Comparison of ENCODE assay signal across 8 cellular contexts in the genomic region with DNA sequence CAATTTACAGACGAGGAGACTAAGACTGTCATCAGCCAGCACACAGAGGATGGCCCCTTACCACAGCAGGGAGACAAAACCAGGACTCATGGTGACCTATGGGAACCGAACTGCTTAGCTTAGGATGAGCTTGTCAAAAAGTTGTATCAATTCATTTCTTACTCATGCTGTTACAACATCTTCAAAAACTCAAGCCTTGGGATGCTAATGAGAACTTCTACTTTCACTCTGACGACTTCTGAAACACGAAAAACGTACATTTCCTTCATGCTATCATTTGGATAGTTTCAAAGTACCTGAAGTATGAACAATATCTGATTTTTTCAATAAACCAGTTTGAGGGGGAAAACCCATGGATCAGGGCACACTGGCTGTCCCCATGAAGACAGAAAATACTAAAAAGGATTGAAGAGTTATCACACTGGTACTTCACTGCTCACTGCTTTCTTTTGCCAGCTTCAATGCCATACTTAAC. TPM values are rescaled to one million over a fixed set of nuclear protein-coding genes. Genes with fewer than 3 reads are reported as not detected.
A peak's percentile ranks its signal among the peaks of the same experiment; 100 is the strongest.
DNase-seq lines count a peak whose midpoint lies in the region; ATAC-seq, FAIRE-seq and TF ChIP-seq lines count a peak whose summit lies in the region.

No MANE protein-coding gene starts in this region.

- no peaks in the 10 kb centered on the region for H3K27me3 Mint-ChIP-seq in activated naive CD8-positive, alpha-beta T cell treated with anti-CD3 and anti-CD28 coated beads, Interleukin-2, amount 50 U/mL, for 24 hours

- H3K4me3 Mint-ChIP-seq in activated naive CD8-positive, alpha-beta T cell treated with anti-CD3 and anti-CD28 coated beads, Interleukin-2, amount 50 U/mL, for 24 hours, result peak overlapping the region; percentile 73

- DNase-seq in GM18507 (ENCODE audit: extremely low spot score, insufficient read length, low read depth) (peak; percentile 39), putamen (ENCODE audit: low spot score) (no peak), prostate gland (ENCODE audit: low spot score) (no peak), AG08396 (ENCODE audit: low spot score) (no peak), iPS-NIHi7 (ENCODE audit: extremely low spot score) (no peak)
- DNase-seq in activated naive CD8-positive, alpha-beta T cell treated with anti-CD3 and anti-CD28 coated beads, Interleukin-2, amount 50 U/mL, for 24 hours, result no peak

- WGBS in prostate gland, result 92% methylated on average over 5 of the region's 5 CpGs

- no peaks in the 10 kb centered on the region for H3K36me3 ChIP-seq in prostate gland

- intact Hi-C loops in prostate gland (cut with DNase I), result no loop called here

- peaks cover 41% of the 10 kb centered on the region for H3K36me3 Mint-ChIP-seq in activated naive CD8-positive, alpha-beta T cell treated with anti-CD3 and anti-CD28 coated beads, Interleukin-2, amount 50 U/mL, for 24 hours (ENCODE audit: low read depth)

- no peak overlapping the region for H3K4me3 ChIP-seq in prostate gland

- peaks cover 3% of the 10 kb centered on the region for H3K9me3 Mint-ChIP-seq in activated naive CD8-positive, alpha-beta T cell treated with anti-CD3 and anti-CD28 coated beads, Interleukin-2, amount 50 U/mL, for 24 hours

- ATAC-seq in GM21528 (IDR thresholded peaks at IDR 0.05; ENCODE audit: low FRiP score, unreplicated experiment) (peak; percentile 78), HG03520 (IDR thresholded peaks at IDR 0.05; ENCODE audit: unreplicated experiment) (peak; percentile 59)
- peak; percentile 68 for ATAC-seq in activated naive CD8-positive, alpha-beta T cell treated with anti-CD3 and anti-CD28 coated beads, Interleukin-2, amount 50 U/mL, for 24 hours

- H3K27ac ChIP-seq in prostate gland, result no peak overlapping the region

- no peak for TF ChIP-seq POLR2A in prostate gland (IDR thresholded peaks at IDR 0.05)

- FAIRE-seq in GM18507 (lab: Jason Lieb, UNC), result no peak

- peaks cover 89% of the 10 kb centered on the region for H3K4me1 Mint-ChIP-seq in activated naive CD8-positive, alpha-beta T cell treated with anti-CD3 and anti-CD28 coated beads, Interleukin-2, amount 50 U/mL, for 24 hours

- peak overlapping the region; percentile 99 for H3K27ac Mint-ChIP-seq in activated naive CD8-positive, alpha-beta T cell treated with anti-CD3 and anti-CD28 coated beads, Interleukin-2, amount 50 U/mL, for 24 hours

- no peaks in the 10 kb centered on the region for H3K4me1 ChIP-seq in prostate gland (replicated peaks)

- no peak for TF ChIP-seq CTCF in prostate gland (IDR thresholded peaks at IDR 0.05)

- H3K9me3 ChIP-seq in prostate gland, result no peaks in the 10 kb centered on the region

- H3K27me3 ChIP-seq in prostate gland (replicated peaks; ENCODE audit: insufficient read depth), result no peaks in the 10 kb centered on the region

RNA-seq across cellular contexts. Expression of gene HIVEP2, which starts 31.9 kb away (rescaled TPM):
- 10 to 100 TPM; 15.8 to 19.3 TPM for total RNA-seq in prostate gland
